Comparison of ENCODE assay signal across 8 cellular contexts in the genomic region with DNA sequence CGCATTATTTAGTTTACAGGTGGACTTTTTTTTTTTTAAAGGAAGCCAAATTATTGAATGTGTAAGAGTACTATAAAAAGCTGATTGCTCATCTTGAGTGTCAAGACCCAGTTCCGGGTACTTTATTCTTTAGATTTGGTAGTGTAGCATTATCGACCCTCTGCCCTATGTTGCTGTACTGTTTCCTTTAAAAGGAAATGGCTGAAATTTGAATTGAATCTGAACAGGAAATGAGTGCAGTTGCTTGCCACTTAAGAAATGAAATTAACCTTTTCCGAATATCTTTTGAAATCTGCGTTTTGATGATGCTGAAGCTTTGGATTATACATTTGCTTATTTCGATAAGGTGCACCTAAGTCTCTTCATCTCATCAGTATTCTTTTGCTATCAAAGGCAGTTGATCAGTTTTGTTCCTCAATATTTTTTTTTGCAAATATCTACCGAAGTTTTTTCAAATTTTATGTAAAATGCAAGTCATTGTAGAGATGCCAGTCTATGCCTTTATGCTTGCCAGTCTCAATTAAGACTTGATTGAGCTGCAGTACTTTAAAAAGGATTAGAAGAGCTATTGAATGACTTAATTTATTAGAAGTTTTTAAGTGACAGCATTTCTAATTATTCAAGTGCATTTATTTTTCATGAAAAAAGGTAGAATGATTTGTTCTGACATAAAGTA.
A peak's percentile ranks its signal among the peaks of the same experiment; 100 is the strongest.
DNase-seq lines count a peak whose midpoint lies in the region; ATAC-seq and TF ChIP-seq lines count a peak whose summit lies in the region.

No MANE protein-coding gene starts in this region.

- peaks cover 32% of the 10 kb centered on the region for H3K4me1 ChIP-seq in stomach smooth muscle (ENCODE audit: control insufficient read depth, insufficient read depth, low read length)

- peak overlapping the region; percentile 83 for H3K4me3 ChIP-seq in WI38 (ENCODE audit: low read depth, low read length)
- H3K4me3 ChIP-seq in iPS-11a (ENCODE audit: low read depth, low read length): peak overlapping the region; percentile 68
- peak overlapping the region; percentile 85 to 98 for H3K4me3 ChIP-seq in stomach smooth muscle (ENCODE audit: low read length in 2 of 2)

- H3K36me3 ChIP-seq in stomach smooth muscle (ENCODE audit: control insufficient read depth in 2 of 2, insufficient read depth in 2 of 2, low read length in 2 of 2): no peaks in the 10 kb centered on the region

- H3K9me3 ChIP-seq in stomach smooth muscle (ENCODE audit: control insufficient read depth in 2 of 2, low read length in 2 of 2): no peaks in the 10 kb centered on the region

- TF ChIP-seq CTCF in WI38 (IDR thresholded peaks at IDR 0.05; ENCODE audit: low read depth, low read length): no peak

- H3K27me3 ChIP-seq in stomach smooth muscle (ENCODE audit: control insufficient read depth in 1 of 2, insufficient read depth in 2 of 2, low read length in 2 of 2): no peaks in the 10 kb centered on the region

- DNase-seq in NOMO-1 treated with DMSO at 0.1 percent for 48 hours (lab: John Stamatoyannopoulos, UW; ENCODE audit: unreplicated experiment): peak; percentile 1
- no peak for DNase-seq in NOMO-1 treated with dmso at 0.1 percent for 144 hours (lab: John Stamatoyannopoulos, UW; ENCODE audit: unreplicated experiment)
- DNase-seq in stimulated activated CD4-positive, alpha-beta T cell treated with anti-CD3 and anti-CD28 coated beads, Interleukin-1b, Interleukin-23, amount 100 ng/mL, for 48 hours: no peak
- DNase-seq in iPS-NIHi11 (ENCODE audit: low spot score): no peak

- peak overlapping the region; percentile 90 to 96 for H3K9ac ChIP-seq in stomach smooth muscle (ENCODE audit: low read length in 2 of 2)

- H3K27ac ChIP-seq in stomach smooth muscle (ENCODE audit: low read length): peak overlapping the region; percentile 84

- no peak for ATAC-seq in GM21619 (IDR thresholded peaks at IDR 0.05; ENCODE audit: unreplicated experiment)
